32 cellular contexts compared by ENCODE assay signal in genomic region chr19:56869886-56870285, GRCh38. TPM values are rescaled to one million over a fixed set of nuclear protein-coding genes. Genes with fewer than 3 reads are reported as not detected.
"Had no signal": no experiment of that assay in that cellular context is flagged by ENCODE, and none has a peak within 500 bp of the region (broad histone marks: within the 10 kb centered on the region; RNA-seq: fewer than 3 reads in every experiment).

No MANE protein-coding gene starts in this region.

- H3K27me3 ChIP-seq: neutrophil, pancreas, spleen, suprapubic skin, testis, tibial artery, transverse colon, upper lobe of left lung, vagina had no signal

- H3K9me3 ChIP-seq: pancreas, testis, vagina had no signal

- FAIRE-seq: pancreas, urothelium cell line had no signal

- H3K27ac ChIP-seq: neutrophil, pancreas, psoas muscle, skin epidermis, spleen, suprapubic skin, testis, tibial artery, transverse colon, upper lobe of left lung, vagina had no signal

- ATAC-seq: naive thymus-derived CD4-positive, alpha-beta T cell; natural killer cell; pancreas; psoas muscle; right cardiac atrium; sciatic nerve; stimulated activated memory B cell treated with anti-CD40 and anti-IgM and Interleukin-4, amounts not matched to agents 10 μg/mL and 1 μg/mL and 100 μg/mL, for 72 hours; stimulated activated naive CD8-positive, alpha-beta T cell treated with anti-CD3 and anti-CD28 coated beads, Interleukin-15, amount 100 ng/mL, for 72 hours; stimulated activated naive CD8-positive, alpha-beta T cell treated with anti-CD3 and anti-CD28 coated beads, Interleukin-15, Interleukin-2, amounts not matched to agents 100 U/mL and 50 U/mL, for 24 hours had no signal

- H3K4me2 ChIP-seq: smooth muscle cell had no signal

- DNase-seq: natural killer cell; nucleus accumbens; pancreas; psoas muscle; right cardiac atrium; spleen; stimulated activated CD4-positive, alpha-beta T cell treated with anti-CD3 and anti-CD28 coated beads, Interleukin-12 subunit alpha, Interleukin-12 subunit beta, amount 100 ng/mL, for 4 hours; stimulated activated CD4-positive, alpha-beta T cell treated with anti-CD3 and anti-CD28 coated beads, Interleukin-1b, Interleukin-23, amount 100 ng/mL, for 48 hours; stimulated activated CD4-positive, alpha-beta T cell treated with anti-CD3 and anti-CD28 coated beads, Interleukin-4, amount 100 ng/mL, for 1 hour; stimulated activated CD4-positive, alpha-beta T cell treated with anti-CD3 and anti-CD28 coated beads, Interleukin-4, amount 100 ng/mL, for 4 hours; stimulated activated CD8-positive, alpha-beta memory T cell treated with anti-CD3 and anti-CD28 coated beads, Interleukin-4, amount 100 ng/mL, for 48 hours; stimulated activated naive CD4-positive, alpha-beta T cell; stimulated activated naive CD8-positive, alpha-beta T cell treated with anti-CD3 and anti-CD28 coated beads, Interleukin-15, amount 100 ng/mL, for 72 hours; stimulated activated naive CD8-positive, alpha-beta T cell treated with anti-CD3 and anti-CD28 coated beads, Interleukin-15, Interleukin-2, amounts not matched to agents 100 U/mL and 50 U/mL, for 24 hours; substantia nigra; testis; tibial artery; transverse colon; upper lobe of left lung had no signal

- H3K4me3 ChIP-seq: pancreas, psoas muscle, skin epidermis, smooth muscle cell, spleen, suprapubic skin, testis, tibial artery, transverse colon, upper lobe of left lung, vagina had no signal

- H3K36me3 ChIP-seq: neutrophil, pancreas, spleen, suprapubic skin, tibial artery, transverse colon, upper lobe of left lung, vagina had no signal

- H3K4me1 ChIP-seq: pancreas, psoas muscle, spleen, suprapubic skin, testis, tibial artery, transverse colon, upper lobe of left lung, vagina had no signal

RNA-seq across cellular contexts. Expression of gene PEG3, which starts 29.4 kb away (rescaled TPM):
- total RNA-seq: natural killer cell, osteocyte, progenitor cell of endocrine pancreas had no signal
- polyA plus RNA-seq: naive thymus-derived CD4-positive, alpha-beta T cell; smooth muscle cell had no signal

RNA-seq across cellular contexts. Expression of gene ZIM2, which starts 29.4 kb away (rescaled TPM):
- total RNA-seq: naive thymus-derived CD4-positive, alpha-beta T cell; natural killer cell; osteocyte; progenitor cell of endocrine pancreas; psoas muscle; renal cortical epithelial cell; smooth muscle cell had no signal
- polyA plus RNA-seq: naive thymus-derived CD4-positive, alpha-beta T cell; neural cell; smooth muscle cell; spleen had no signal
